In the genomic region with DNA sequence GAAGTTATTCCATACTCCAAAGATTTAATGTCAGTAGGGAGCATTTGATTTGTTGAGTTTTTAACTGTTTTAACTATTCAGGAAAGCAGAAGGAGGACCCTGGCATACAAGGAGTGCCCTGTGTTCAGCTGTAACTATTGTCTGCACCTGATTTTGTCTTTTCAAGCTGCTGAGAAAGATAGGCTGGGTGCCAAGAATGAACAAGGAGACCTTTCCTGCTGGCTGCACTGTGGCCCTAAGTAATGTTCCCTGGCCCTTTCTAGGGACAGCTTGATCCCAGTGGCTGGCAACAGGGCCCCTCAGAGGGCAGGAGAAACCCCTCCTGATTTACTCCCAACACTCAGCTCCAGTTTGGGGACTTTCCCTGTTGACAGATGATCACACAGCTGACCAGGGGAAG, we compare ENCODE assay signal across 28 cellular contexts.
DNase-seq lines count a peak whose midpoint lies in the region; ATAC-seq, FAIRE-seq and TF ChIP-seq lines count a peak whose summit lies in the region.
"Had no signal": no experiment of that assay in that cellular context is flagged by ENCODE, and none has a peak within 500 bp of the region (broad histone marks: within the 10 kb centered on the region; RNA-seq: fewer than 3 reads in every experiment).

No MANE protein-coding gene starts in this region.

- H3K9me3 ChIP-seq in K562 (replicated peaks; ENCODE audit: control insufficient read depth, insufficient read depth, low read depth, low read length) (no peaks in the 10 kb centered on the region), right cardiac atrium (ENCODE audit: control insufficient read depth, low read length) (no peaks in the 10 kb centered on the region)
- H3K9me3 ChIP-seq: upper lobe of left lung had no signal

- no peaks in the 10 kb centered on the region; the same call in 2 of the 3 replicates for H3K36me3 ChIP-seq in K562 (ENCODE audit: control insufficient read depth, insufficient read depth, low read length)
- H3K36me3 ChIP-seq in H7 (replicated peaks; ENCODE audit: control insufficient read depth, insufficient read depth, low read length), result no peaks in the 10 kb centered on the region
- H3K36me3 ChIP-seq: upper lobe of left lung had no signal

- H3K27me3 ChIP-seq in K562 (ENCODE audit: control insufficient read depth in 2 of 2, insufficient read depth in 2 of 2, low read length in 2 of 2) (peaks cover 0 to 20% of the 10 kb centered on the region in 2 experiments; a peak in 3 of 5 replicates), right cardiac atrium (ENCODE audit: control insufficient read depth, insufficient read depth) (no peaks in the 10 kb centered on the region), H7 (ENCODE audit: control insufficient read depth, insufficient read depth, low read length) (no peaks in the 10 kb centered on the region)
- H3K27me3 ChIP-seq: hepatocyte, upper lobe of left lung had no signal

- DNase-seq in NCI-H1092 treated with DMSO at 0.1 percent for 48 hours (lab: John Stamatoyannopoulos, UW), result peak; percentile 43
- no peak for DNase-seq in NCI-H1092 (lab: John Stamatoyannopoulos, UW)
- peak; percentile 14 for DNase-seq in KBM-7
- peak in 2 of 4 experiments; percentile 21 to 29 for DNase-seq in K562 (ENCODE audit: extremely low read depth in 1 of 4, low spot score in 3 of 4)
- DNase-seq in right cardiac atrium, result no peak
- DNase-seq in H7, result no peak
- no peak for DNase-seq in NCI-H146 treated with DMSO at 0.1 percent for 48 hours (lab: John Stamatoyannopoulos, UW; ENCODE audit: unreplicated experiment)
- no peak for DNase-seq in ACHN
- DNase-seq: activated CD4-positive, alpha-beta memory T cell treated with anti-CD3 and anti-CD28 coated beads for 36 hours; activated CD8-positive, alpha-beta memory T cell treated with anti-CD3 and anti-CD28 coated beads, Interleukin-2, amount 50 U/mL, for 48 hours; activated naive CD4-positive, alpha-beta T cell treated with anti-CD3 and anti-CD28 coated beads, Interleukin-2, amount 50 U/mL, for 16 hours; amniotic stem cell; effector memory CD4-positive, alpha-beta T cell; foreskin fibroblast; mesenchymal stem cell; NCI-H187; NCI-H446 treated with DMSO at 0.1 percent for 48 hours; NK-92 treated with Interleukin-12 subunit alpha and Interleukin-12 subunit beta, amount 100 ng/mL, for 24 hours; SIG-M5; stimulated activated CD4-positive, alpha-beta T cell treated with anti-CD3 and anti-CD28 coated beads, Interleukin-15, amount 100 ng/mL, for 24 hours; stimulated activated naive B cell treated with anti-CD40 and anti-IgM and Interleukin-4, amounts not matched to agents 10 μg/mL and 1 μg/mL and 100 μg/mL, for 72 hours; upper lobe of left lung had no signal

- intact Hi-C loops in K562 (cut with micrococcal nuclease) (no loop called here), right cardiac atrium (cut with DNase I) (no loop called here)

- no peak overlapping the region for H3K4me2 ChIP-seq in K562 (ENCODE audit: insufficient read depth, low read length)
- H3K4me2 ChIP-seq: hepatocyte had no signal

- ATAC-seq in K562 (no peak), right cardiac atrium (peak; percentile 18 to 53)
- ATAC-seq: activated CD4-positive, CD25-positive, alpha-beta regulatory T cell treated with anti-CD3 and anti-CD28 coated beads, Interleukin-2, amount 50 U/mL, for 24 hours; esophagus mucosa; HepG2; stimulated activated naive B cell treated with anti-CD40 and anti-IgM and Interleukin-4, amounts not matched to agents 10 μg/mL and 1 μg/mL and 100 μg/mL, for 72 hours had no signal

- TF ChIP-seq RAD21 in K562 (CRISPR knock-in tag; conservative IDR thresholded peaks at IDR 0.05 in 1 of 2, IDR thresholded peaks at IDR 0.05 in 1 of 2), result no peak

- no TSS peak for BruUV-seq in K562 (replicated peaks; lab: Mats Ljungman, UMichigan)

- H3K27ac ChIP-seq in K562 (ENCODE audit: extremely low read depth, low read depth, low read length) (no peak overlapping the region), right cardiac atrium (ENCODE audit: low read length) (no peak overlapping the region)
- H3K27ac ChIP-seq: 22Rv1, hepatocyte, HL-60 had no signal

- H3K9ac ChIP-seq in K562 (ENCODE audit: insufficient read depth in 1 of 2, low read depth in 2 of 2, low read length in 2 of 2), result no peak overlapping the region

- CTCF ChIA-PET in K562 (lab: Yijun Ruan, JAX; ENCODE audit: low intra/inter-chr PET ratio), result no interaction called here

- no peak overlapping the region for H2AFZ ChIP-seq in K562 (ENCODE audit: low read depth, low read length)
- H2AFZ ChIP-seq: hepatocyte had no signal

- no peak for TF ChIP-seq POLR2A in K562 (conservative IDR thresholded peaks at IDR 0.05)

- H3K9me1 ChIP-seq in K562 (ENCODE audit: control insufficient read depth, insufficient read depth, low read length), result no peaks in the 10 kb centered on the region

- TF ChIP-seq CTCF in K562 (IDR thresholded peaks at IDR 0.05 in 2 of 3, conservative IDR thresholded peaks at IDR 0.05 in 1 of 3; ENCODE audit: insufficient read depth in 2 of 3, low read depth in 1 of 3, low read length in 3 of 3), result no peak

- H3K79me2 ChIP-seq in K562 (ENCODE audit: control insufficient read depth, insufficient read depth, low read length), result no peaks in the 10 kb centered on the region
- H3K79me2 ChIP-seq: hepatocyte had no signal

- no peaks in the 10 kb centered on the region for H4K20me1 ChIP-seq in K562 (replicated peaks; ENCODE audit: control insufficient read depth, insufficient read depth, low read length)

- FAIRE-seq in K562 (lab: Jason Lieb, UNC), result no peak
- FAIRE-seq: HepG2 had no signal

- in situ Hi-C loops in KBM-7 (cut with MboI; ENCODE audit: low pct_unique_long_range_greater_than_20kb, low sequenced_read_pairs) (no loop called here), K562 (cut with MboI) (no loop called here), ACHN (cut with HindIII; ENCODE audit: low pct_ligation_motif_present, low pct_unique_long_range_greater_than_20kb, low sequenced_read_pairs) (no loop called here)

- H3K4me3 ChIP-seq in K562, result no peak overlapping the region
- no peak overlapping the region for H3K4me3 ChIP-seq in right cardiac atrium (ENCODE audit: low read length)
- H3K4me3 ChIP-seq in H7 (ENCODE audit: insufficient read depth, low read depth, low read length), result no peak overlapping the region
- H3K4me3 ChIP-seq: hepatocyte, upper lobe of left lung had no signal

- POLR2A ChIA-PET in K562 (lab: Yijun Ruan, JAX), result interaction anchor here (0.6 to 1.0 kb wide), 3 partner anchors 25 to 326 kb away, joined by 3 to 4 read pairs (median 3); no protein-coding TSS in a partner anchor

- no peak for TF ChIP-seq EP300 in K562 (IDR thresholded peaks at IDR 0.05; ENCODE audit: low read length)

- H3K4me1 ChIP-seq in K562 (replicated peaks in 1 of 2; ENCODE audit: control insufficient read depth in 2 of 2, insufficient read depth in 2 of 2, low read length in 2 of 2), result no peaks in the 10 kb centered on the region; a peak in 1 of 5 replicates
- H3K4me1 ChIP-seq in right cardiac atrium (ENCODE audit: control insufficient read depth, insufficient read depth, low read length), result peaks cover 11% of the 10 kb centered on the region

TF ChIP-seq in K562, 482 proteins besides CTCF, POLR2A, EP300 and RAD21:
- TF ChIP-seq TCF3 (CRISPR knock-in tag; IDR thresholded peaks at IDR 0.05) (peak; percentile 42), SOX6 (IDR thresholded peaks at IDR 0.05) (peak; percentile 36; the same call in 1 of the 2 replicates), ZNF57 (CRISPR knock-in tag; IDR thresholded peaks at IDR 0.05) (no peak), E2F3 (CRISPR knock-in tag; IDR thresholded peaks at IDR 0.05) (no peak), CBFA2T2 (conservative IDR thresholded peaks at IDR 0.05) (peak; percentile 39), ARID1B (IDR thresholded peaks at IDR 0.05) (peak; percentile 49; the same call in 1 of the 2 replicates), NFIC (IDR thresholded peaks at IDR 0.05) (peak; percentile 83), TEAD4 (IDR thresholded peaks at IDR 0.05; ENCODE audit: low read length) (peak; percentile 47; the same call in 1 of the 2 replicates), TEAD4 (CRISPR knock-in tag; IDR thresholded peaks at IDR 0.05; ENCODE audit: borderline replicate concordance) (no peak), CBFA2T3 (IDR thresholded peaks at IDR 0.05) (peak; percentile 56), TAL1 (IDR thresholded peaks at IDR 0.05) (peak; percentile 49)
- TF ChIP-seq, protein P1, sequence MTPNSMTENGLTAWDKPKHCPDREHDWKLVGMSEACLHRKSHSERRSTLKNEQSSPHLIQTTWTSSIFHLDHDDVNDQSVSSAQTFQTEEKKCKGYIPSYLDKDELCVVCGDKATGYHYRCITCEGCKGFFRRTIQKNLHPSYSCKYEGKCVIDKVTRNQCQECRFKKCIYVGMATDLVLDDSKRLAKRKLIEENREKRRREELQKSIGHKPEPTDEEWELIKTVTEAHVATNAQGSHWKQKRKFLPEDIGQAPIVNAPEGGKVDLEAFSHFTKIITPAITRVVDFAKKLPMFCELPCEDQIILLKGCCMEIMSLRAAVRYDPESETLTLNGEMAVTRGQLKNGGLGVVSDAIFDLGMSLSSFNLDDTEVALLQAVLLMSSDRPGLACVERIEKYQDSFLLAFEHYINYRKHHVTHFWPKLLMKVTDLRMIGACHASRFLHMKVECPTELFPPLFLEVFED (CRISPR knock-in tag; conservative IDR thresholded peaks at IDR 0.05), result no peak

Comparison
In these comparisons a context has a peak if more than half of its experiments do, and no peak if none do; other contexts are left out.
1. DNase-seq: peak in NCI-H1092 treated with DMSO at 0.1 percent for 48 hours (single experiment) and KBM-7 (single experiment); none in NCI-H1092 (single experiment), right cardiac atrium (0 of 3), H7 (single experiment), NCI-H146 treated with DMSO at 0.1 percent for 48 hours (single experiment) and ACHN (single experiment).